11 cellular contexts compared by ENCODE assay signal in the genomic region with DNA sequence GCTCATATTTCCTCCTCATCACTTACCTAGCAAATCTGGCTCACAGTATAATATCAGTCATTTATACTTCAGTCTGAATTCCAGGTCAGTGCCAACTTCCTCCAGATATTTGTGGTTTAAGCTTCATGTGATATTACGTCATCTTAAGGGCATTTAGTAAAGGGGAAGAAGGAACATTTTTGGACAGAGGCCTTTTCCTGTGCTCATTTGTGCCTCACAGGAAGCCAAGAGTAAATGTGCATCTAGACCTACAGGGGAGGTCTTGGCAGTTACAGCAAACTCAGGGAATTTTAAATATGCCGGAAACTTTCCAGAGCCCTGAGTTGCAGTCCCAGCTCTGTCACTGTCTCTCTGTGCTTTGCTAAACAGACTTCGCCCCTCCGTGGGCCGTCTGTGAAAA. TPM values are rescaled to one million over a fixed set of nuclear protein-coding genes. Genes with fewer than 3 reads are reported as not detected.
DNase-seq lines count a peak whose midpoint lies in the region; ATAC-seq, FAIRE-seq and TF ChIP-seq lines count a peak whose summit lies in the region.
"Had no signal": no experiment of that assay in that cellular context is flagged by ENCODE, and none has a peak within 500 bp of the region (broad histone marks: within the 10 kb centered on the region; RNA-seq: fewer than 3 reads in every experiment).

No MANE protein-coding gene starts in this region.

- H3K4me1 Mint-ChIP-seq in activated T-cell treated with anti-CD3 and anti-CD28 coated beads, Interleukin-2, amount 50 U/mL, for 4 hours (ENCODE audit: low read depth), result no peaks in the 10 kb centered on the region

- ATAC-seq in pancreas, result peak; percentile 79 to 85 (median 82)
- ATAC-seq in GM18909 (IDR thresholded peaks at IDR 0.05; ENCODE audit: poor library complexity, unreplicated experiment), result no peak
- ATAC-seq in GM21737 (IDR thresholded peaks at IDR 0.05; ENCODE audit: unreplicated experiment), result no peak
- no peak for ATAC-seq in activated T-cell treated with anti-CD3 and anti-CD28 coated beads, Interleukin-2, amount 50 U/mL, for 4 hours

- H3K4me3 ChIP-seq in pancreas, result no peak overlapping the region
- H3K4me3 ChIP-seq: upper lobe of left lung had no signal

- no peak for FAIRE-seq in pancreas (lab: Jason Lieb, UNC)

- CTCF ChIA-PET in RWPE1 (lab: Yijun Ruan, JAX), result no interaction called here

- TF ChIP-seq CTCF in RWPE1 (conservative IDR thresholded peaks at IDR 0.05; ENCODE audit: low read depth) (no peak), pancreas (IDR thresholded peaks at IDR 0.05) (no peak)

- 43 to 47% methylated on average over 5 of the region's 5 CpGs for WGBS in pancreas, 2 donors

- no peaks in the 10 kb centered on the region for H3K9me3 Mint-ChIP-seq in activated T-cell treated with anti-CD3 and anti-CD28 coated beads, Interleukin-2, amount 50 U/mL, for 4 hours
- H3K9me3 Mint-ChIP-seq: nephron progenitor cell had no signal

- H3K4me1 ChIP-seq in pancreas, result no peaks in the 10 kb centered on the region

- H3K9me3 ChIP-seq in pancreas, result no peaks in the 10 kb centered on the region
- H3K9me3 ChIP-seq: upper lobe of left lung had no signal

- intact Hi-C loops in pancreas (cut with DNase I), result no loop called here

- H3K27ac ChIP-seq in RWPE1, result peak overlapping the region; percentile 69; the same call in 1 of the 2 replicates
- peak overlapping the region; percentile 42 to 70 (median 65) for H3K27ac ChIP-seq in pancreas

- POLR2A ChIA-PET in RWPE1 (lab: Yijun Ruan, JAX; ENCODE audit: low non-redundant PET), result no interaction called here

- H3K4me3 Mint-ChIP-seq in activated T-cell treated with anti-CD3 and anti-CD28 coated beads, Interleukin-2, amount 50 U/mL, for 4 hours, result no peak overlapping the region
- H3K4me3 Mint-ChIP-seq: nephron progenitor cell had no signal

- H3K27me3 Mint-ChIP-seq in activated T-cell treated with anti-CD3 and anti-CD28 coated beads, Interleukin-2, amount 50 U/mL, for 4 hours (ENCODE audit: low read depth), result peaks cover 15% of the 10 kb centered on the region

- peak; percentile 96 for DNase-seq in EH (ENCODE audit: low read depth)
- peak; percentile 69 for DNase-seq in RWPE1 (ENCODE audit: low spot score)
- DNase-seq in fibroblast of gingiva (ENCODE audit: low read depth), result peak; percentile 91
- DNase-seq in pancreas, result peak in 1 of 6 donors; percentile 25
- no peak for DNase-seq in activated T-cell treated with anti-CD3 and anti-CD28 coated beads, Interleukin-2, amount 50 U/mL, for 4 hours
- DNase-seq in NCI-H128 (lab: John Stamatoyannopoulos, UW; ENCODE audit: unreplicated experiment), result no peak
- DNase-seq: nephron progenitor cell, SHP77, upper lobe of left lung had no signal

- H3K27me3 ChIP-seq in pancreas, result no peaks in the 10 kb centered on the region
- H3K27me3 ChIP-seq: upper lobe of left lung had no signal

- H3K36me3 Mint-ChIP-seq in activated T-cell treated with anti-CD3 and anti-CD28 coated beads, Interleukin-2, amount 50 U/mL, for 4 hours (ENCODE audit: insufficient read depth), result no peaks in the 10 kb centered on the region

- H3K36me3 ChIP-seq in pancreas, result no peaks in the 10 kb centered on the region
- H3K36me3 ChIP-seq: upper lobe of left lung had no signal

RNA-seq across cellular contexts. Expression of a gene that starts 12.3 kb away (rescaled TPM):
- 1 to 10 TPM in 3 of 6 donors, under 1 TPM in 3; 0.31 to 1.2 (median 0.75) TPM for total RNA-seq in pancreas
- 10 to 100 TPM in 1 of 2 donors, 1 to 10 TPM in 1; 1.3 to 10.3 TPM for polyA plus RNA-seq in pancreas
- total RNA-seq in activated T-cell treated with anti-CD3 and anti-CD28 coated beads, Interleukin-2, amount 50 U/mL, for 4 hours, result not detected

Comparison
In these comparisons a context has a peak if more than half of its experiments do, and no peak if none do; other contexts are left out.
1. DNase-seq: peak in EH (single experiment), RWPE1 (single experiment) and fibroblast of gingiva (single experiment); none in activated T-cell treated with anti-CD3 and anti-CD28 coated beads, Interleukin-2, amount 50 U/mL, for 4 hours (single experiment) and NCI-H128 (single experiment).
2. ATAC-seq: peak in pancreas (4 of 4); none in GM18909 (single experiment), GM21737 (single experiment) and activated T-cell treated with anti-CD3 and anti-CD28 coated beads, Interleukin-2, amount 50 U/mL, for 4 hours (0 of 2).